ENCODE assay signal across 2 cellular contexts in the genomic region with DNA sequence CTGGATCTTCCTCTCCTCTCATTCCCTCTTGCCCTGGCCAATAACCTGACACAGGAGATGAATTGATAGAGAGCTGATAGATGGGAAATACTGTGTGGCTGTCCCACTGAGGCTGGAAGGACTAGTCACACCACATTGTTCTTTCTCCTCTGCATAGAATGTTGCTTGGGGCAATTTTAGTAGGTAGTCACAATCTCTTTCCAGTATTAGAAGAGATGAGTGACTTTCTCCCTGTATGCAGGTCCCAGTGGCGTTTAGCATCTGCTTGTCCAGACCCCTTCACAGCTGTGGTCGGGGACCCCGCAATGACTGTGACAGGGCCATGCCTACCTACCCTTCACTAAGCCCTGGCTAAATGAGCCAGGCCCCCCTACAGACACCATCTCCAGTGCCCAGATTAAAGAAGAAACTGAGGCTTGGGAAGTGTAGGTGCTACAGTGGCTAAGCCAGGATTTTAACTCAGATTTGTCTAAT.
TF ChIP-seq lines count a peak whose summit lies in the region.

No MANE protein-coding gene starts in this region.

TF ChIP-seq in HCT116, 20 proteins besides CTCF, POLR2A, EP300 and RAD21:
- TF ChIP-seq ELF1 (IDR thresholded peaks at IDR 0.05; ENCODE audit: borderline replicate concordance, low read depth) (no peak), EZH2phosphoT487 (IDR thresholded peaks at IDR 0.05; ENCODE audit: borderline replicate concordance) (no peak), CBX3 (IDR thresholded peaks at IDR 0.05; ENCODE audit: low read depth) (no peak), TCF7L2 (IDR thresholded peaks at IDR 0.05; ENCODE audit: borderline replicate concordance, extremely low read depth, insufficient read depth, insufficient read length) (no peak)
- TF ChIP-seq, protein P1, sequence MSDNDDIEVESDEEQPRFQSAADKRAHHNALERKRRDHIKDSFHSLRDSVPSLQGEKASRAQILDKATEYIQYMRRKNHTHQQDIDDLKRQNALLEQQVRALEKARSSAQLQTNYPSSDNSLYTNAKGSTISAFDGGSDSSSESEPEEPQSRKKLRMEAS (IDR thresholded peaks at IDR 0.05), result no peak

TF ChIP-seq in WTC11, 78 proteins besides CTCF, POLR2A, EP300 and RAD21:
- TF ChIP-seq ZNF423 (CRISPR knock-in tag; IDR thresholded peaks at IDR 0.05), result no peak
